ENCODE assay signal across 15 cellular contexts in genomic region chr13:60152114-60152513, GRCh38.
"Had no signal": no experiment of that assay in that cellular context is flagged by ENCODE, and none has a peak within 500 bp of the region (broad histone marks: within the 10 kb centered on the region; RNA-seq: fewer than 3 reads in every experiment).

No MANE protein-coding gene starts in this region.

- H3K36me3 ChIP-seq: brain microvascular endothelial cell, heart left ventricle, upper lobe of left lung had no signal

- H3K4me3 ChIP-seq: adrenal gland, dorsolateral prefrontal cortex, heart left ventricle, upper lobe of left lung had no signal

- ATAC-seq: activated CD8-positive, alpha-beta T cell treated with anti-CD3 and anti-CD28 coated beads for 36 hours; activated T-helper 17 cell treated with anti-CD3 and anti-CD28 coated beads, Interleukin-2, amount 50 U/mL, for 72 hours; esophagus mucosa; heart left ventricle; left lobe of liver had no signal

- H3K4me1 ChIP-seq: adrenal gland, upper lobe of left lung had no signal

- H3K27ac ChIP-seq: adrenal gland, brain microvascular endothelial cell, dorsolateral prefrontal cortex, heart left ventricle, upper lobe of left lung, VCaP had no signal

- DNase-seq: activated CD8-positive, alpha-beta T cell treated with anti-CD3 and anti-CD28 coated beads for 36 hours; activated naive CD4-positive, alpha-beta T cell treated with anti-CD3 and anti-CD28 coated beads, Interleukin-2, amount 10 ng/mL, durations not matched to agents 7 days and 5 days; adrenal gland; brain microvascular endothelial cell; dorsolateral prefrontal cortex; foreskin melanocyte; heart left ventricle; stimulated activated CD4-positive, alpha-beta T cell treated with anti-CD3 and anti-CD28 coated beads, Interleukin-15, amount 100 ng/mL, for 24 hours; stimulated activated CD4-positive, alpha-beta T cell treated with anti-CD3 and anti-CD28 coated beads, Interleukin-4, amount 100 ng/mL, for 24 hours; T-helper 1 cell; upper lobe of left lung had no signal

- H3K9me3 ChIP-seq: adrenal gland, upper lobe of left lung had no signal

- H3K27me3 ChIP-seq: adrenal gland, brain microvascular endothelial cell, dorsolateral prefrontal cortex, heart left ventricle, upper lobe of left lung had no signal
